In the genomic region with DNA sequence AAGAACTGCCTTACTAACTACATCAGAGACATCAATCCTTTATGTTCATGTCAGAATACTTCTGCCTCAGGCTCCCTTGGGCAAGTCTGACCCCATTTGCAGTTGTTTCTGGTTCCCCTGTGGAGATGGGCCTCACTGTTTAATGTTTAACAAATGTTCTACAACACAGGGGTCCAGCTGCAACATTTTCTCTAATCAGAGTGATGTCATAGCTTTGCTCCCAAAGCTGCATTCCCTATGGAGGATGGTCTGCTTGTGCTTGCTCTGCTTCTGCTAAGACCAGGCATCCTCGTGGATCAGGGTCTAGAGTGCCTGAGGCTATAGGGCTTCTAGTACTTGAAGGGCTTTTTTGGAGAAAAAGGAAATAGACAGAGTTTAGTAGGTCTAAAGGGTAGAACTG, we compare ENCODE assay signal across 14 cellular contexts.
DNase-seq lines count a peak whose midpoint lies in the region; TF ChIP-seq lines count a peak whose summit lies in the region.
"Had no signal": no experiment of that assay in that cellular context is flagged by ENCODE, and none has a peak within 500 bp of the region (broad histone marks: within the 10 kb centered on the region; RNA-seq: fewer than 3 reads in every experiment).

No MANE protein-coding gene starts in this region.

- H3K9me3 ChIP-seq in BE2C, result no peaks in the 10 kb centered on the region
- H3K9me3 ChIP-seq in HEK293 (ENCODE audit: control insufficient read depth, insufficient read depth, low read depth, low read length), result no peaks in the 10 kb centered on the region
- no peaks in the 10 kb centered on the region for H3K9me3 ChIP-seq in vagina
- H3K9me3 ChIP-seq: BLaER1 had no signal

- H3K4me1 ChIP-seq in BE2C (no peaks in the 10 kb centered on the region), HEK293 (ENCODE audit: control insufficient read depth, insufficient read depth, low read length) (no peaks in the 10 kb centered on the region), vagina (no peaks in the 10 kb centered on the region)

- intact Hi-C loops in vagina (cut with DNase I), result no loop called here

- H3K27ac ChIP-seq in HEK293 (ENCODE audit: extremely low read depth, low read depth, low read length) (no peak overlapping the region), vagina (no peak overlapping the region)
- H3K27ac ChIP-seq: BLaER1, RWPE1 had no signal

- H3K4me3 ChIP-seq in BE2C (ENCODE audit: low read depth, low read length), result no peak overlapping the region
- H3K4me3 ChIP-seq in HEK293 (ENCODE audit: low read depth, low read length), result no peak overlapping the region
- H3K4me3 ChIP-seq in vagina, result no peak overlapping the region
- H3K4me3 ChIP-seq: BLaER1 had no signal

- H3K4me3 Mint-ChIP-seq in endothelial cell (ENCODE audit: unreplicated experiment) (no peak overlapping the region), neural crest cell (no peak overlapping the region)

- CTCF ChIA-PET in HEK293 (lab: Yijun Ruan, JAX), result no interaction called here

- no peaks in the 10 kb centered on the region for H3K36me3 ChIP-seq in BE2C
- H3K36me3 ChIP-seq in HEK293 (ENCODE audit: control insufficient read depth in 2 of 2, insufficient read depth in 1 of 2, low read length in 2 of 2), result no peaks in the 10 kb centered on the region
- H3K36me3 ChIP-seq in vagina, result no peaks in the 10 kb centered on the region
- H3K36me3 ChIP-seq: BLaER1 had no signal

- H3K27me3 ChIP-seq in BE2C (no peaks in the 10 kb centered on the region), vagina (no peaks in the 10 kb centered on the region)
- H3K27me3 ChIP-seq: BLaER1 had no signal

- POLR2A ChIA-PET in HEK293 (lab: Yijun Ruan, JAX), result no interaction called here

- DNase-seq in BE2C (peak; percentile 24), endothelial cell (ENCODE audit: low spot score) (no peak), neural crest cell (ENCODE audit: low read depth, low spot score) (no peak), vagina (ENCODE audit: extremely low spot score in 2 of 2) (no peak), NCI-H187 treated with DMSO at 0.1 percent for 48 hours (lab: John Stamatoyannopoulos, UW) (no peak), putamen (ENCODE audit: low spot score) (no peak)
- DNase-seq: KG1; NCI-H1092; NCI-H1694 treated with DMSO at 0.1 percent for 48 hours; NCI-H69; NK-92 treated with Interleukin-12 subunit alpha and Interleukin-12 subunit beta, amount 100 ng/mL, for 24 hours had no signal

- H3K4me1 Mint-ChIP-seq in endothelial cell (ENCODE audit: unreplicated experiment) (peaks cover 33% of the 10 kb centered on the region), neural crest cell (peaks cover 6% of the 10 kb centered on the region)

- H3K27me3 Mint-ChIP-seq in endothelial cell (ENCODE audit: unreplicated experiment) (peaks cover 4% of the 10 kb centered on the region), neural crest cell (ENCODE audit: low read depth) (no peaks in the 10 kb centered on the region)

- no peak for TF ChIP-seq POLR2A in vagina (IDR thresholded peaks at IDR 0.05)

- H3K36me3 Mint-ChIP-seq in endothelial cell (ENCODE audit: low read depth, unreplicated experiment) (no peaks in the 10 kb centered on the region), neural crest cell (ENCODE audit: low read depth) (peaks cover 2% of the 10 kb centered on the region)

- H3K9me3 Mint-ChIP-seq in endothelial cell (ENCODE audit: unreplicated experiment) (no peaks in the 10 kb centered on the region), neural crest cell (peaks cover 3% of the 10 kb centered on the region)

- peak overlapping the region; percentile 50 for H3K27ac Mint-ChIP-seq in endothelial cell (ENCODE audit: unreplicated experiment)
- peak overlapping the region; percentile 68 for H3K27ac Mint-ChIP-seq in neural crest cell (ENCODE audit: unreplicated experiment)

- no peak for TF ChIP-seq CTCF in BE2C (IDR thresholded peaks at IDR 0.05; ENCODE audit: low read depth, low read length)
- no peak for TF ChIP-seq CTCF in HEK293 (tag by site-specific recombination; IDR thresholded peaks at IDR 0.05)
- no peak for TF ChIP-seq CTCF in endothelial cell (IDR thresholded peaks at IDR 0.05; ENCODE audit: unreplicated experiment)
- TF ChIP-seq CTCF in neural crest cell (conservative IDR thresholded peaks at IDR 0.05), result no peak
- TF ChIP-seq CTCF in vagina (IDR thresholded peaks at IDR 0.05), result no peak

TF ChIP-seq in HEK293, 187 proteins besides CTCF, POLR2A, EP300 and RAD21:
- no peak for TF ChIP-seq GLIS2 (tag by site-specific recombination; IDR thresholded peaks at IDR 0.05)
- TF ChIP-seq ZIC2 (tag by site-specific recombination; IDR thresholded peaks at IDR 0.05), result peak; percentile 81
- TF ChIP-seq, protein P1, sequence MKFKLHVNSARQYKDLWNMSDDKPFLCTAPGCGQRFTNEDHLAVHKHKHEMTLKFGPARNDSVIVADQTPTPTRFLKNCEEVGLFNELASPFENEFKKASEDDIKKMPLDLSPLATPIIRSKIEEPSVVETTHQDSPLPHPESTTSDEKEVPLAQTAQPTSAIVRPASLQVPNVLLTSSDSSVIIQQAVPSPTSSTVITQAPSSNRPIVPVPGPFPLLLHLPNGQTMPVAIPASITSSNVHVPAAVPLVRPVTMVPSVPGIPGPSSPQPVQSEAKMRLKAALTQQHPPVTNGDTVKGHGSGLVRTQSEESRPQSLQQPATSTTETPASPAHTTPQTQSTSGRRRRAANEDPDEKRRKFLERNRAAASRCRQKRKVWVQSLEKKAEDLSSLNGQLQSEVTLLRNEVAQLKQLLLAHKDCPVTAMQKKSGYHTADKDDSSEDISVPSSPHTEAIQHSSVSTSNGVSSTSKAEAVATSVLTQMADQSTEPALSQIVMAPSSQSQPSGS (tag by site-specific recombination; IDR thresholded peaks at IDR 0.05; ENCODE audit: low read depth), result peak; percentile 58; the same call in 1 of the 2 replicates
- no peak for TF ChIP-seq ZNF155 (tag by site-specific recombination; IDR thresholded peaks at IDR 0.05)
